30 cellular contexts compared by ENCODE assay signal in the genomic region with DNA sequence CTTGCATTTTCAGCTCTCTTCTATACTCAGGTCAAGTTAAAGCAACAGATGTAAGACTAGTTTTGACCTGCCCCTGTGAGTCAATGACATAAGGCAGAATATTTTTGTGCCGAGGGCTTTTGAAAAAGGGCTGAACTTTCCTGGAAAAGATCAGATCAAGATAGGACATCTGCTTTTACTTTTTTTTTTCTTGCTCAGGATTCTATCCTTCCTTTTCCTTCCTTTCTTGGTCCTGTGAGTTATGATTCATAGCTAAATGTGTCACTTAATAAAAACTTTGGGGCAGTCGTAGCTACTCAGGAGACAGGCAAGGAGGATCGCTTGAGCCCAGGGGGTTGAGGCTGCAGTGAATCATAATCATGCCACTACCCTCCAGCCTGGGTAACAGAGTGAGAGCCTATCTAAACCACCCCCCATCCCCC.
DNase-seq lines count a peak whose midpoint lies in the region; ATAC-seq and TF ChIP-seq lines count a peak whose summit lies in the region.
"Had no signal": no experiment of that assay in that cellular context is flagged by ENCODE, and none has a peak within 500 bp of the region (broad histone marks: within the 10 kb centered on the region; RNA-seq: fewer than 3 reads in every experiment).

No MANE protein-coding gene starts in this region.

- H3K27ac Mint-ChIP-seq in H9: no peak overlapping the region
- no peak overlapping the region for H3K27ac Mint-ChIP-seq in activated CD4-positive, alpha-beta T cell treated with anti-CD3 and anti-CD28 coated beads, Interleukin-2, amount 10 ng/mL, durations not matched to agents 7 days and 5 days
- H3K27ac Mint-ChIP-seq: activated CD4-positive, alpha-beta T cell treated with anti-CD3 and anti-CD28 coated beads, Interleukin-2, amount 10 ng/mL, durations not matched to agents 24 days and 14 days; activated naive CD4-positive, alpha-beta T cell treated with anti-CD3 and anti-CD28 coated beads for 36 hours; dendritic cell treated with granulocyte-macrophage colony-stimulating factor and Interleukin-4, amounts not matched to agents 40 ng/mL and 50 ng/mL, for 4 days; mesothelial cell of epicardium; natural killer cell; T-helper 2 cell treated with Interferon-gamma antibody and Interleukin-4, amounts not matched to agents 5 μg/mL and 100 μg/mL, for 36 hours had no signal

- H3K4me1 Mint-ChIP-seq in H9: no peaks in the 10 kb centered on the region
- H3K4me1 Mint-ChIP-seq in activated CD4-positive, alpha-beta T cell treated with anti-CD3 and anti-CD28 coated beads, Interleukin-2, amount 10 ng/mL, durations not matched to agents 7 days and 5 days: no peaks in the 10 kb centered on the region
- H3K4me1 Mint-ChIP-seq: activated CD4-positive, alpha-beta T cell treated with anti-CD3 and anti-CD28 coated beads, Interleukin-2, amount 10 ng/mL, durations not matched to agents 24 days and 14 days; natural killer cell had no signal

- H3K79me1 ChIP-seq in H9 (ENCODE audit: insufficient read depth, low read depth, low read length, poor library complexity, severe bottlenecking): no peaks in the 10 kb centered on the region

- H3K23me2 ChIP-seq in H9 (ENCODE audit: insufficient read length, low read depth, low read length, poor library complexity, severe bottlenecking): no peaks in the 10 kb centered on the region

- no peak overlapping the region for H3K4me3 ChIP-seq in fibroblast of villous mesenchyme (ENCODE audit: low read depth, low read length)
- H3K4me3 ChIP-seq: heart right ventricle, left lung, upper lobe of right lung had no signal

- H3K9me3 Mint-ChIP-seq in H9: peaks cover 0 to 6% of the 10 kb centered on the region in 2 experiments; a peak in 2 of 5 replicates
- no peaks in the 10 kb centered on the region for H3K9me3 Mint-ChIP-seq in activated CD4-positive, alpha-beta T cell treated with anti-CD3 and anti-CD28 coated beads, Interleukin-2, amount 10 ng/mL, durations not matched to agents 7 days and 5 days
- H3K9me3 Mint-ChIP-seq: activated CD4-positive, alpha-beta T cell treated with anti-CD3 and anti-CD28 coated beads, Interleukin-2, amount 10 ng/mL, durations not matched to agents 24 days and 14 days; activated naive CD4-positive, alpha-beta T cell treated with anti-CD3 and anti-CD28 coated beads for 36 hours had no signal

- H2BK120ac ChIP-seq in H9 (ENCODE audit: low read depth, low read length, poor library complexity, severe bottlenecking): no peak overlapping the region

- no peak overlapping the region for H2AFZ ChIP-seq in H9 (ENCODE audit: low read length)

- H3K36me3 Mint-ChIP-seq in H9 (ENCODE audit: insufficient read depth in 1 of 3, low read depth in 3 of 3): peaks cover 0 to 3% (median 3%) of the 10 kb centered on the region in 3 experiments; a peak in 2 of 7 replicates
- no peaks in the 10 kb centered on the region for H3K36me3 Mint-ChIP-seq in activated CD4-positive, alpha-beta T cell treated with anti-CD3 and anti-CD28 coated beads, Interleukin-2, amount 10 ng/mL, durations not matched to agents 7 days and 5 days (ENCODE audit: low read depth)
- H3K36me3 Mint-ChIP-seq: mesothelial cell of epicardium, natural killer cell had no signal

- no CpG with 5 or more reads among the region's 3 CpGs for WGBS in H9 (ENCODE audit: extremely low coverage, insufficient read length, low lambda C conversion rate)

- CTCF ChIA-PET in activated CD4-positive, alpha-beta T cell treated with anti-CD3 and anti-CD28 coated beads, Interleukin-2, amount 10 ng/mL, durations not matched to agents 7 days and 5 days (lab: Charles Lee): no interaction called here

- ATAC-seq in HG03378 (IDR thresholded peaks at IDR 0.05; ENCODE audit: unreplicated experiment) (no peak), HG03571 (IDR thresholded peaks at IDR 0.05; ENCODE audit: unreplicated experiment) (no peak)
- ATAC-seq: heart right ventricle, left lung, natural killer cell, upper lobe of right lung had no signal

- no peak overlapping the region for H3K9ac ChIP-seq in H9 (ENCODE audit: extremely low read depth, insufficient read length, low read length)
- H3K9ac ChIP-seq: KMS-11 had no signal

- H3K4me1 ChIP-seq in H9 (ENCODE audit: insufficient read depth, low read length): no peaks in the 10 kb centered on the region; the same call in 1 of the 2 replicates
- H3K4me1 ChIP-seq: heart right ventricle, left lung, upper lobe of right lung had no signal

- no peak overlapping the region; a peak in 1 of 5 replicates for H3K4me3 Mint-ChIP-seq in H9
- H3K4me3 Mint-ChIP-seq in activated CD4-positive, alpha-beta T cell treated with anti-CD3 and anti-CD28 coated beads, Interleukin-2, amount 10 ng/mL, durations not matched to agents 7 days and 5 days: no peak overlapping the region
- H3K4me3 Mint-ChIP-seq: activated CD4-positive, alpha-beta T cell treated with anti-CD3 and anti-CD28 coated beads, Interleukin-2, amount 10 ng/mL, durations not matched to agents 24 days and 14 days; activated naive CD4-positive, alpha-beta T cell treated with anti-CD3 and anti-CD28 coated beads for 36 hours; dendritic cell treated with granulocyte-macrophage colony-stimulating factor and Interleukin-4, amounts not matched to agents 40 ng/mL and 50 ng/mL, for 4 days; mesothelial cell of epicardium; natural killer cell; T-helper 2 cell treated with Interferon-gamma antibody and Interleukin-4, amounts not matched to agents 5 μg/mL and 100 μg/mL, for 36 hours had no signal

- no peak overlapping the region for H3K27ac ChIP-seq in H9 (ENCODE audit: insufficient read length, low read depth, low read length)
- H3K27ac ChIP-seq: heart right ventricle, KMS-11, left lung, upper lobe of right lung, WERI-Rb-1 had no signal

- no peak overlapping the region for H2BK5ac ChIP-seq in H9 (ENCODE audit: insufficient read length, low read length)

- H2BK20ac ChIP-seq in H9 (ENCODE audit: low read depth, low read length, poor library complexity, severe bottlenecking): peak overlapping the region; percentile 26

- no peak overlapping the region for H3K4ac ChIP-seq in H9 (ENCODE audit: low read depth, low read length)

- H3K4me2 ChIP-seq in H9 (ENCODE audit: insufficient read depth, insufficient read length, low read length): no peak overlapping the region
- H3K4me2 ChIP-seq: KMS-11 had no signal

- H3K79me2 ChIP-seq in H9 (ENCODE audit: insufficient read depth, low read length): no peaks in the 10 kb centered on the region

- no peak overlapping the region for H2AK5ac ChIP-seq in H9 (ENCODE audit: insufficient read length, low read length)

- TF ChIP-seq CTCF in H9 (conservative IDR thresholded peaks at IDR 0.05): no peak
- no peak for TF ChIP-seq CTCF in fibroblast of villous mesenchyme (IDR thresholded peaks at IDR 0.05; ENCODE audit: insufficient read depth, low read depth, low read length)

- H3K23ac ChIP-seq in H9 (ENCODE audit: insufficient read length, low read depth, low read length): no peak overlapping the region

- H4K8ac ChIP-seq in H9 (replicated peaks; ENCODE audit: insufficient read length, low read depth, low read length): no peak overlapping the region

- peaks cover 1% of the 10 kb centered on the region; the same call in 1 of the 2 replicates for H3K27me3 Mint-ChIP-seq in H9 (ENCODE audit: low read depth)
- H3K27me3 Mint-ChIP-seq in activated CD4-positive, alpha-beta T cell treated with anti-CD3 and anti-CD28 coated beads, Interleukin-2, amount 10 ng/mL, durations not matched to agents 7 days and 5 days: no peaks in the 10 kb centered on the region
- H3K27me3 Mint-ChIP-seq: activated CD4-positive, alpha-beta T cell treated with anti-CD3 and anti-CD28 coated beads, Interleukin-2, amount 10 ng/mL, durations not matched to agents 24 days and 14 days; dendritic cell treated with granulocyte-macrophage colony-stimulating factor and Interleukin-4, amounts not matched to agents 40 ng/mL and 50 ng/mL, for 4 days had no signal

- H3K56ac ChIP-seq in H9 (ENCODE audit: insufficient read length, low read depth, low read length): no peak overlapping the region

- POLR2A ChIA-PET in activated CD4-positive, alpha-beta T cell treated with anti-CD3 and anti-CD28 coated beads, Interleukin-2, amount 10 ng/mL, durations not matched to agents 7 days and 5 days (lab: Charles Lee): no interaction called here

- no peaks in the 10 kb centered on the region for H4K20me1 ChIP-seq in H9 (ENCODE audit: control insufficient read depth, insufficient read depth, insufficient read length)

- no peaks in the 10 kb centered on the region for H3K9me3 ChIP-seq in H9 (ENCODE audit: control insufficient read depth, low read depth, low read length)
- H3K9me3 ChIP-seq: upper lobe of right lung had no signal

- DNase-seq in AG08395 (ENCODE audit: low spot score): peak; percentile 2
- no peak for DNase-seq in H9
- DNase-seq in T1000 (lab: John Stamatoyannopoulos, UW): peak; percentile 36
- peak; percentile 7 for DNase-seq in fibroblast of villous mesenchyme (ENCODE audit: low read depth)
- DNase-seq in retina: no peak
- no peak for DNase-seq in activated CD4-positive, alpha-beta T cell treated with anti-CD3 and anti-CD28 coated beads, Interleukin-2, amount 10 ng/mL, durations not matched to agents 7 days and 5 days
- DNase-seq: activated CD4-positive, alpha-beta T cell treated with anti-CD3 and anti-CD28 coated beads, Interleukin-2, amount 10 ng/mL, durations not matched to agents 24 days and 14 days; activated naive CD4-positive, alpha-beta T cell treated with anti-CD3 and anti-CD28 coated beads for 36 hours; activated T-cell treated with anti-CD3 and anti-CD28 coated beads, Interleukin-2, amount 50 U/mL, for 48 hours; anterior cingulate cortex; C1 segment of cervical spinal cord; caudate nucleus; DMS153; GDM1; heart right ventricle; left lung; MV-4-11; natural killer cell; NCI-H146; small intestine; stimulated activated CD4-positive, alpha-beta T cell treated with anti-CD3 and anti-CD28 coated beads, Interleukin-2, amount 100 ng/mL, for 24 hours; substantia nigra; upper lobe of right lung; WERI-Rb-1 had no signal

- no peaks in the 10 kb centered on the region for H3K27me3 ChIP-seq in H9 (ENCODE audit: insufficient read depth, low read length)
- H3K27me3 ChIP-seq: heart right ventricle, left lung, upper lobe of right lung had no signal

- no peak overlapping the region for H3K14ac ChIP-seq in H9 (ENCODE audit: insufficient read depth, low read length)

- no peak overlapping the region for H4K5ac ChIP-seq in H9 (ENCODE audit: insufficient read length, low read depth, low read length)

- H4K91ac ChIP-seq in H9 (ENCODE audit: insufficient read length, low read depth, low read length): no peak overlapping the region

- no peak overlapping the region for H2BK12ac ChIP-seq in H9 (ENCODE audit: insufficient read length, low read depth, low read length)

- H2BK15ac ChIP-seq in H9 (ENCODE audit: low read depth, low read length): no peak overlapping the region

- no peak overlapping the region for H3K18ac ChIP-seq in H9 (ENCODE audit: insufficient read length, low read depth, low read length)

- H3T11ph ChIP-seq in H9 (ENCODE audit: low read length): no peak overlapping the region

Comparison
In these comparisons a context has a peak if more than half of its experiments do, and no peak if none do; other contexts are left out.
1. DNase-seq: peak in AG08395 (single experiment), T1000 (single experiment) and fibroblast of villous mesenchyme (single experiment); none in H9 (single experiment), retina (single experiment) and activated CD4-positive, alpha-beta T cell treated with anti-CD3 and anti-CD28 coated beads, Interleukin-2, amount 10 ng/mL, durations not matched to agents 7 days and 5 days (single experiment).